Comparison of ENCODE assay signal across 8 cellular contexts in genomic region chr19:30666301-30666803, GRCh38.
A peak's percentile ranks its signal among the peaks of the same experiment; 100 is the strongest.
DNase-seq lines count a peak whose midpoint lies in the region; ATAC-seq and TF ChIP-seq lines count a peak whose summit lies in the region.

No MANE protein-coding gene starts in this region.

- H3K79me2 ChIP-seq in GM23338 (replicated peaks; ENCODE audit: insufficient read depth) = no peaks in the 10 kb centered on the region

- H3K36me3 ChIP-seq in GM23338 (ENCODE audit: insufficient read depth) = no peaks in the 10 kb centered on the region
- H3K36me3 ChIP-seq in Panc1 (ENCODE audit: control insufficient read depth, insufficient read depth, low read length) = no peaks in the 10 kb centered on the region

- POLR2A ChIA-PET in Panc1 (lab: Charles Lee) = no interaction called here

- no peak overlapping the region for H3K4me3 ChIP-seq in GM23338
- H3K4me3 ChIP-seq in Panc1 (ENCODE audit: low read depth in 2 of 2, low read length in 2 of 2) = no peak overlapping the region

- ATAC-seq in GM23338 (peak; percentile 32), Panc1 (peak; percentile 57), HG03378 (IDR thresholded peaks at IDR 0.05; ENCODE audit: unreplicated experiment) (no peak), GM21367 (IDR thresholded peaks at IDR 0.05; ENCODE audit: unreplicated experiment) (no peak)

- DNase-seq in CD14-positive monocyte (ENCODE audit: low spot score) (peak; percentile 40), GM23338 (ENCODE audit: low spot score) (peak; percentile 82), Panc1 (ENCODE audit: low read depth, low spot score) (peak; percentile 25), hippocampal formation (lab: John Stamatoyannopoulos, UW) (peak; percentile 25 to 42)
- DNase-seq in activated naive CD4-positive, alpha-beta T cell treated with anti-CD3 and anti-CD28 coated beads, Interleukin-2, amount 50 U/mL, for 16 hours = peak; percentile 37
- DNase-seq in stimulated activated CD4-positive, alpha-beta T cell treated with anti-CD3 and anti-CD28 coated beads, Interleukin-12 subunit alpha, Interleukin-12 subunit beta, amount 100 ng/mL, for 48 hours (ENCODE audit: low read depth in 2 of 3, low spot score in 1 of 3) = peak in 2 of 3 donors; percentile 16 to 26

- no peaks in the 10 kb centered on the region for H3K27me3 ChIP-seq in GM23338 (ENCODE audit: insufficient read depth)
- peaks cover 23% of the 10 kb centered on the region for H3K27me3 ChIP-seq in Panc1 (ENCODE audit: control insufficient read depth, insufficient read depth, low read length)

- in situ Hi-C loops in Panc1 (cut with HindIII; ENCODE audit: low pct_unique_long_range_greater_than_20kb, low sequenced_read_pairs) = no loop called here

- H3K9me3 ChIP-seq in Panc1 (ENCODE audit: control insufficient read depth, insufficient read depth, low read depth, low read length) = no peaks in the 10 kb centered on the region

- H3K4me2 ChIP-seq in GM23338 = no peak overlapping the region; the same call in 1 of the 2 replicates

- intact Hi-C loops in CD14-positive monocyte (cut with micrococcal nuclease) (loop anchor here (5.0 kb wide), 2 partner anchors 691 to 1556 kb away; no protein-coding TSS in a partner anchor), Panc1 (cut with micrococcal nuclease; ENCODE audit: unreplicated experiment) (no loop called here)

- TF ChIP-seq CTCF in CD14-positive monocyte (IDR thresholded peaks at IDR 0.05) = peak; percentile 90
- TF ChIP-seq CTCF in GM23338 (conservative IDR thresholded peaks at IDR 0.05; ENCODE audit: low read depth in 2 of 2) = peak; percentile 88 to 97
- peak; percentile 99 for TF ChIP-seq CTCF in Panc1 (IDR thresholded peaks at IDR 0.05)

- no peaks in the 10 kb centered on the region for H4K20me1 ChIP-seq in GM23338 (replicated peaks; ENCODE audit: insufficient read depth)

- H2AFZ ChIP-seq in GM23338 = no peak overlapping the region

- no peaks in the 10 kb centered on the region for H3F3A ChIP-seq in GM23338 (replicated peaks; ENCODE audit: low read depth)

- no peaks in the 10 kb centered on the region for H3K36me3 Mint-ChIP-seq in CD14-positive monocyte
- H3K36me3 Mint-ChIP-seq in GM23338 (ENCODE audit: low read depth) = no peaks in the 10 kb centered on the region

- H3K9me2 ChIP-seq in GM23338 (ENCODE audit: insufficient read depth) = no peaks in the 10 kb centered on the region

- H3K4me1 Mint-ChIP-seq in CD14-positive monocyte = no peaks in the 10 kb centered on the region
- H3K4me1 Mint-ChIP-seq in GM23338 = peaks cover 31% of the 10 kb centered on the region

- H3K4me1 ChIP-seq in GM23338 (ENCODE audit: insufficient read depth) (peaks cover 22% of the 10 kb centered on the region), Panc1 (ENCODE audit: control insufficient read depth, insufficient read depth, low read length) (0 out of 2 replicates have a peak, but pooled peaks cover 3% of the 10 kb centered on the region)

- H3K27ac ChIP-seq in GM23338 (ENCODE audit: low read depth) (no peak overlapping the region), Panc1 (ENCODE audit: low read length) (no peak overlapping the region)

- CTCF ChIA-PET in Panc1 (lab: Charles Lee) = interaction anchor here (0.5 to 1.0 kb wide), 4 partner anchors 187 to 1558 kb away, joined by 3 to 4 read pairs (median 3); no protein-coding TSS in a partner anchor

- H3K9me3 Mint-ChIP-seq in CD14-positive monocyte = no peaks in the 10 kb centered on the region
- no peaks in the 10 kb centered on the region for H3K9me3 Mint-ChIP-seq in GM23338

- no peak overlapping the region for H3K4me3 Mint-ChIP-seq in CD14-positive monocyte
- no peak overlapping the region for H3K4me3 Mint-ChIP-seq in GM23338

- H3K27me3 Mint-ChIP-seq in CD14-positive monocyte (ENCODE audit: low read depth in 3 of 3) = peaks cover 3 to 16% (median 5%) of the 10 kb centered on the region in 3 donors
- H3K27me3 Mint-ChIP-seq in GM23338 (ENCODE audit: insufficient read depth, low read depth, poor library complexity) = peaks cover 11% of the 10 kb centered on the region

- no TSS peak for BruUV-seq in Panc1 (replicated peaks; lab: Mats Ljungman, UMichigan)

- H3K27ac Mint-ChIP-seq in CD14-positive monocyte = no peak overlapping the region
- H3K27ac Mint-ChIP-seq in GM23338 = no peak overlapping the region

TF ChIP-seq in GM23338, 12 proteins besides CTCF, POLR2A, EP300 and RAD21:
- TF ChIP-seq REST (IDR thresholded peaks at IDR 0.05; ENCODE audit: unreplicated experiment) (no peak), NANOG (IDR thresholded peaks at IDR 0.05; ENCODE audit: borderline replicate concordance) (no peak)

Comparison
In these comparisons a context has a peak if more than half of its experiments do, and no peak if none do; other contexts are left out.
1. DNase-seq: peak in every context shown above with its lines; median percentile 82 in GM23338; 40 in CD14-positive monocyte; 37 in activated naive CD4-positive, alpha-beta T cell treated with anti-CD3 and anti-CD28 coated beads, Interleukin-2, amount 50 U/mL, for 16 hours; 34 in hippocampal formation; 25 in Panc1; 21 in stimulated activated CD4-positive, alpha-beta T cell treated with anti-CD3 and anti-CD28 coated beads, Interleukin-12 subunit alpha, Interleukin-12 subunit beta, amount 100 ng/mL, for 48 hours.
2. ATAC-seq: peak in GM23338 (single experiment) and Panc1 (single experiment); none in HG03378 (single experiment) and GM21367 (single experiment).
3. Peak in every context shown above with its lines, with median percentiles within 50 percentile points of each other: CTCF ChIP-seq.